Comparison of ENCODE assay signal across 10 cellular contexts in genomic region chr15:101242999-101243336, GRCh38.
A peak's percentile ranks its signal among the peaks of the same experiment; 100 is the strongest.
DNase-seq lines count a peak whose midpoint lies in the region; ATAC-seq, FAIRE-seq and TF ChIP-seq lines count a peak whose summit lies in the region.
"Had no signal": no experiment of that assay in that cellular context is flagged by ENCODE, and none has a peak within 500 bp of the region (broad histone marks: within the 10 kb centered on the region; RNA-seq: fewer than 3 reads in every experiment).

No MANE protein-coding gene starts in this region.

- peak overlapping the region; percentile 45 for H3K27ac Mint-ChIP-seq in dendritic cell treated with granulocyte-macrophage colony-stimulating factor and Interleukin-4, amounts not matched to agents 40 ng/mL and 50 ng/mL, for 4 days
- peak overlapping the region; percentile 88 for H3K27ac Mint-ChIP-seq in stimulated activated effector memory CD8-positive, alpha-beta T cell treated with anti-CD3 and anti-CD28 coated beads, Interleukin-12 subunit alpha, Interleukin-12 subunit beta, amount 100 ng/mL, for 72 hours

- H3K27me3 Mint-ChIP-seq in dendritic cell treated with granulocyte-macrophage colony-stimulating factor and Interleukin-4, amounts not matched to agents 40 ng/mL and 50 ng/mL, for 4 days = no peaks in the 10 kb centered on the region

- no peak overlapping the region for H3K9ac ChIP-seq in OCI-LY1 (ENCODE audit: low read length)

- H3K27ac ChIP-seq in OCI-LY1 (ENCODE audit: low read depth, low read length, poor library complexity, severe bottlenecking) = no peak overlapping the region

- H3K79me2 ChIP-seq in OCI-LY1 (ENCODE audit: insufficient read depth, low read length) = no peaks in the 10 kb centered on the region

- no peak overlapping the region for H3K4me3 ChIP-seq in OCI-LY1 (ENCODE audit: low read depth, low read length, poor library complexity, severe bottlenecking)

- H3K9me2 ChIP-seq in OCI-LY1 (ENCODE audit: low read depth, low read length) = no peaks in the 10 kb centered on the region

- H3K9me3 Mint-ChIP-seq in dendritic cell treated with granulocyte-macrophage colony-stimulating factor and Interleukin-4, amounts not matched to agents 40 ng/mL and 50 ng/mL, for 4 days = no peaks in the 10 kb centered on the region
- no peaks in the 10 kb centered on the region for H3K9me3 Mint-ChIP-seq in stimulated activated effector memory CD8-positive, alpha-beta T cell treated with anti-CD3 and anti-CD28 coated beads, Interleukin-12 subunit alpha, Interleukin-12 subunit beta, amount 100 ng/mL, for 72 hours

- no peak overlapping the region for H2AFZ ChIP-seq in OCI-LY1 (ENCODE audit: low read length)

- peak overlapping the region; percentile 39 for H3K4me2 ChIP-seq in OCI-LY1 (ENCODE audit: low read length)

- no peaks in the 10 kb centered on the region for H4K20me1 ChIP-seq in OCI-LY1 (ENCODE audit: insufficient read depth, low read length)

- ATAC-seq in stimulated activated effector memory CD8-positive, alpha-beta T cell treated with anti-CD3 and anti-CD28 coated beads, Interleukin-12 subunit alpha, Interleukin-12 subunit beta, amount 100 ng/mL, for 72 hours = no peak
- ATAC-seq in GM18867 (IDR thresholded peaks at IDR 0.05; ENCODE audit: unreplicated experiment) = no peak

- no peak for TF ChIP-seq CTCF in OCI-LY1 (IDR thresholded peaks at IDR 0.05; ENCODE audit: low read length)

- H3K36me3 ChIP-seq in OCI-LY1 (ENCODE audit: insufficient read depth, low read length) = peaks cover 6% of the 10 kb centered on the region; the same call in 1 of the 2 replicates

- H3F3A ChIP-seq in OCI-LY1 (ENCODE audit: insufficient read depth, low read length) = no peaks in the 10 kb centered on the region

- peak; percentile 21 for DNase-seq in activated CD8-positive, alpha-beta memory T cell treated with anti-CD3 and anti-CD28 coated beads for 24 hours
- DNase-seq in activated CD8-positive, alpha-beta memory T cell treated with anti-CD3 and anti-CD28 coated beads, Interleukin-2, amount 50 U/mL, for 48 hours = no peak
- no peak for DNase-seq in stimulated activated effector memory CD8-positive, alpha-beta T cell treated with anti-CD3 and anti-CD28 coated beads, Interleukin-12 subunit alpha, Interleukin-12 subunit beta, amount 100 ng/mL, for 72 hours (ENCODE audit: low spot score in 2 of 2)
- DNase-seq in NCI-H1092 (lab: John Stamatoyannopoulos, UW) = no peak
- DNase-seq in urothelium cell line (ENCODE audit: low spot score) = no peak
- DNase-seq: left cardiac atrium had no signal

- H3K4me3 Mint-ChIP-seq in dendritic cell treated with granulocyte-macrophage colony-stimulating factor and Interleukin-4, amounts not matched to agents 40 ng/mL and 50 ng/mL, for 4 days = no peak overlapping the region
- H3K4me3 Mint-ChIP-seq in stimulated activated effector memory CD8-positive, alpha-beta T cell treated with anti-CD3 and anti-CD28 coated beads, Interleukin-12 subunit alpha, Interleukin-12 subunit beta, amount 100 ng/mL, for 72 hours = peak overlapping the region; percentile 67

- FAIRE-seq in urothelium cell line (lab: Jason Lieb, UNC) = no peak
- FAIRE-seq: H54 had no signal

- intact Hi-C loops in dendritic cell treated with granulocyte-macrophage colony-stimulating factor and Interleukin-4, amounts not matched to agents 40 ng/mL and 50 ng/mL, for 4 days (cut with micrococcal nuclease) = loop anchor here (5.0 kb wide), 1 partner anchor 36 kb away; no protein-coding TSS in a partner anchor

- peaks cover 13% of the 10 kb centered on the region for H3K36me3 Mint-ChIP-seq in dendritic cell treated with granulocyte-macrophage colony-stimulating factor and Interleukin-4, amounts not matched to agents 40 ng/mL and 50 ng/mL, for 4 days (ENCODE audit: low read depth)
- H3K36me3 Mint-ChIP-seq in stimulated activated effector memory CD8-positive, alpha-beta T cell treated with anti-CD3 and anti-CD28 coated beads, Interleukin-12 subunit alpha, Interleukin-12 subunit beta, amount 100 ng/mL, for 72 hours = peaks cover 99% of the 10 kb centered on the region

- H3K4me1 ChIP-seq in OCI-LY1 (ENCODE audit: insufficient read depth, low read length, severe bottlenecking) = peaks cover 37% of the 10 kb centered on the region

- H3K27me3 ChIP-seq in OCI-LY1 (ENCODE audit: insufficient read depth, low read length) = no peaks in the 10 kb centered on the region

- no peaks in the 10 kb centered on the region for H3K9me3 ChIP-seq in OCI-LY1 (ENCODE audit: low read length)

- peaks cover 76% of the 10 kb centered on the region for H3K4me1 Mint-ChIP-seq in dendritic cell treated with granulocyte-macrophage colony-stimulating factor and Interleukin-4, amounts not matched to agents 40 ng/mL and 50 ng/mL, for 4 days (ENCODE audit: low read depth)
- peaks cover 81% of the 10 kb centered on the region for H3K4me1 Mint-ChIP-seq in stimulated activated effector memory CD8-positive, alpha-beta T cell treated with anti-CD3 and anti-CD28 coated beads, Interleukin-12 subunit alpha, Interleukin-12 subunit beta, amount 100 ng/mL, for 72 hours
